In genomic region chr13:51921790-51922740, GRCh38 we compare ENCODE assay signal across 1 cellular context.
TF ChIP-seq lines count a peak whose summit lies in the region.

No MANE protein-coding gene starts in this region.

TF ChIP-seq in K562, 482 proteins besides CTCF, POLR2A, EP300 and RAD21 (continued from another document and continues in another):
- TF ChIP-seq CLOCK (CRISPR knock-in tag; IDR thresholded peaks at IDR 0.05; ENCODE audit: borderline replicate concordance) (no peak), DPF2 (IDR thresholded peaks at IDR 0.05) (peak; percentile 93), SREBF1 (IDR thresholded peaks at IDR 0.05; ENCODE audit: borderline replicate concordance, low read depth, low read length) (no peak), NR2C1 (IDR thresholded peaks at IDR 0.05) (peak; percentile 64; the same call in 1 of the 2 replicates), NR2C1 (tag; IDR thresholded peaks at IDR 0.05) (peak; percentile 81), NFRKB (IDR thresholded peaks at IDR 0.05; ENCODE audit: low read depth) (0 out of 2 replicates have a peak, but pooled peaks have one; percentile 6), JUNB (CRISPR knock-in tag; conservative IDR thresholded peaks at IDR 0.05) (no peak), ZNF133 (CRISPR knock-in tag; IDR thresholded peaks at IDR 0.05) (no peak), BRF2 (IDR thresholded peaks at IDR 0.05; ENCODE audit: borderline replicate concordance, insufficient read depth, insufficient read length) (no peak), SNAPC5 (CRISPR knock-in tag; IDR thresholded peaks at IDR 0.05) (no peak), ZMIZ1 (IDR thresholded peaks at IDR 0.05; ENCODE audit: low read depth in 2 of 2, low read length in 2 of 2) (peak in 1 of 2 experiments; percentile 54; a peak in 1 of 4 replicates), BRF1 (IDR thresholded peaks at IDR 0.05; ENCODE audit: borderline replicate concordance, extremely low read depth, insufficient read length) (no peak), ZNF12 (CRISPR knock-in tag; IDR thresholded peaks at IDR 0.05) (no peak), CBX2 (IDR thresholded peaks at IDR 0.05; ENCODE audit: insufficient read depth, low read length, poor library complexity, severe bottlenecking) (no peak), PTBP1 (IDR thresholded peaks at IDR 0.05; ENCODE audit: low read depth, low read length) (no peak), ARID3B (CRISPR knock-in tag; IDR thresholded peaks at IDR 0.05; ENCODE audit: borderline replicate concordance) (no peak), MTA1 (IDR thresholded peaks at IDR 0.05; ENCODE audit: borderline replicate concordance) (0 out of 2 replicates have a peak, but pooled peaks have one; percentile 51), NFE2L1 (tag; IDR thresholded peaks at IDR 0.05; ENCODE audit: borderline replicate concordance, low read depth) (no peak), NEUROD1 (IDR thresholded peaks at IDR 0.05; ENCODE audit: borderline replicate concordance, low read depth, low read length, partially characterized antibody) (peak; percentile 76), LEF1 (IDR thresholded peaks at IDR 0.05) (peak; percentile 87; the same call in 1 of the 2 replicates), ZNF436 (CRISPR knock-in tag; IDR thresholded peaks at IDR 0.05) (no peak), ATF3 (IDR thresholded peaks at IDR 0.05) (peak; percentile 82), ATF3 (CRISPR knock-in tag; conservative IDR thresholded peaks at IDR 0.05) (no peak), HCFC1 (IDR thresholded peaks at IDR 0.05; ENCODE audit: low read depth, low read length) (no peak), SFPQ (IDR thresholded peaks at IDR 0.05; ENCODE audit: low read depth, low read length) (no peak), SMC3 (conservative IDR thresholded peaks at IDR 0.05; ENCODE audit: insufficient read depth, low read depth, low read length) (no peak), PREB (CRISPR knock-in tag; IDR thresholded peaks at IDR 0.05) (no peak), ATF7 (IDR thresholded peaks at IDR 0.05) (peak; percentile 68), CHD1 (IDR thresholded peaks at IDR 0.05; ENCODE audit: low read length) (no peak), NFIX (CRISPR knock-in tag; IDR thresholded peaks at IDR 0.05; ENCODE audit: low read depth) (no peak), IFI16 (CRISPR knock-in tag; IDR thresholded peaks at IDR 0.05) (no peak), EHMT2 (IDR thresholded peaks at IDR 0.05) (0 out of 2 replicates have a peak, but pooled peaks have one; percentile 49), NR4A1 (CRISPR knock-in tag; IDR thresholded peaks at IDR 0.05) (no peak), NR4A1 (tag; IDR thresholded peaks at IDR 0.05) (peak; percentile 16; the same call in 1 of the 2 replicates), SRSF7 (optimal IDR thresholded peaks at IDR 0.05; ENCODE audit: low read depth, low read length) (no peak), ZNF639 (CRISPR knock-in tag; conservative IDR thresholded peaks at IDR 0.05 in 1 of 2, IDR thresholded peaks at IDR 0.05 in 1 of 2) (peak in 1 of 2 experiments; percentile 76; a peak in 1 of 4 replicates), E2F8 (IDR thresholded peaks at IDR 0.05; ENCODE audit: low read depth, partially characterized antibody) (no peak), SP1 (CRISPR knock-in tag; IDR thresholded peaks at IDR 0.05) (peak; percentile 61; the same call in 1 of the 2 replicates), GATAD2B (IDR thresholded peaks at IDR 0.05; ENCODE audit: borderline replicate concordance) (no peak), ZNF165 (CRISPR knock-in tag; IDR thresholded peaks at IDR 0.05; ENCODE audit: borderline replicate concordance) (no peak), ADNP (tag; IDR thresholded peaks at IDR 0.05) (no peak)
